Comparison of ENCODE assay signal across 9 cellular contexts in the genomic region with DNA sequence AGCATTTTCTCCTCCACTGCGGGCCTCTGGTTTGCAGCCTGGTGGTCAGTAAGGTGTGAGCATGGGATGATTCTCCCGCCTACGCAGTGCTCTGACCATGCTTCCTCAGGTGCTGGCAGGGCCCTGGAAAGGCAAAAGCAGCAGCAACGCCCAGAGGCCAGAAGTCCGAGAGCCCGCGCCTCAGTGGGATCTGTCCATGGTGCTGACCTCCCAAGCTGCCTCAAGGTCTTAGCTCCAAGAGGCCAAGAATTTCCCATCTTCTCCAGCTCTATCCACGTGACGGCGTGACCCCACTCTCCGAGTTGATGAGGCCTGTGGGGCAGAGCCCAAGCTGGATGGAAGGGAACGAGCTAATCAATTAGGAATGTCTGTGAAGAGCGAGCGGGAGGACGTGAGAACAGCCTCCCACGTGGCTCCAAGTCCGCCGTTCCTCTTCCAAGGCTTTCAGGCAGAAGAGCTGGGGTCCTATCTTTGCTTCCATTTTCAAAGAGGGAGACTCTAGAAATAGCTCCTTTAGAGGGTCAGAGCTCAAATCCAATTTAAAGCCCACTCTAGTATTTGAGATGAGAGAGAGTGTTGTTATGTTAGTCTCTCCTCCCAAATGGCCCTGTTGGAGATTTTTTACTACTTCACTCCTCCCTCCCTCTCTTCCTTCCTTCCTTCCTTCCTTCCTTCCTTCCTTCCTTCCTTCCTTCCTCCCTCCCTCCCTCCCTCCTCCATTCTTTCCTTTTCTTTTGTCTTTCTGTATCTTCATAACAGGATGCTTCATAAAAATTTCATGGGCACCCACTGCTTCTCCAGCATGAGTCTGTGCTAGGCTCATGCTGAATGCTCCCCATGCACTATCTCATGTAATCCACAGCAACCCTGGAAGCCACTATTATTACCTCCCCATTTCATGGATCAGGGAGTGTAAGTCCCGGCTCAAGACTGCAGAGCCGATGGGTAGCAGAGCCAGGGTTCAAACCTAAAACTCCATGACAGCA.
DNase-seq lines count a peak whose midpoint lies in the region; ATAC-seq, FAIRE-seq and TF ChIP-seq lines count a peak whose summit lies in the region.
"Had no signal": no experiment of that assay in that cellular context is flagged by ENCODE, and none has a peak within 500 bp of the region (broad histone marks: within the 10 kb centered on the region; RNA-seq: fewer than 3 reads in every experiment).

No MANE protein-coding gene starts in this region.

- CTCF ChIA-PET in H1 (lab: Charles Lee; ENCODE audit: partially characterized antibody): interaction anchor here (0.7 to 1.7 kb wide), 11 partner anchors 10 to 259 kb away, joined by 3 to 7 read pairs (median 4); a partner anchor contains a TSS

- DNase-seq in GM10266 (ENCODE audit: extremely low spot score) (peak; percentile 53), M059J (ENCODE audit: low read depth) (peak; percentile 44), H1 (ENCODE audit: low read depth in 1 of 2, low spot score in 2 of 2) (peak; percentile 61 to 89), neural progenitor cell (ENCODE audit: low spot score) (peak; percentile 92), SHP77 treated with DMSO at 0.1 percent for 48 hours (lab: John Stamatoyannopoulos, UW) (no peak)

- H4K5ac ChIP-seq in H1 (ENCODE audit: insufficient read length, low read depth, low read length): no peak overlapping the region

- H2BK5ac ChIP-seq in H1 (ENCODE audit: low read depth, low read length): no peak overlapping the region

- H3K23me2 ChIP-seq in H1 (ENCODE audit: low read depth, low read length): no peaks in the 10 kb centered on the region

- H3K27me3 ChIP-seq in H1 (replicated peaks in 1 of 4; ENCODE audit: control insufficient read depth in 3 of 4, extremely low read depth in 1 of 4, insufficient read depth in 3 of 4, low read length in 3 of 4) (no peaks in the 10 kb centered on the region; a peak in 2 of 7 replicates), neural progenitor cell (peaks cover 32% of the 10 kb centered on the region)

- no peak for TF ChIP-seq POLR2A in H1 (IDR thresholded peaks at IDR 0.05; ENCODE audit: control extremely low read depth in 1 of 2, low read depth in 2 of 2, low read length in 2 of 2)

- H3K27ac Mint-ChIP-seq in neural progenitor cell: no peak overlapping the region
- H3K27ac Mint-ChIP-seq: dendritic cell treated with granulocyte-macrophage colony-stimulating factor and Interleukin-4, amounts not matched to agents 40 ng/mL and 50 ng/mL, for 4 days had no signal

- no peak overlapping the region for H2AFZ ChIP-seq in H1 (ENCODE audit: low read length)
- no peak overlapping the region for H2AFZ ChIP-seq in neural progenitor cell (replicated peaks)

- H3K4ac ChIP-seq in H1 (replicated peaks; ENCODE audit: insufficient read length, low read depth, low read length): no peak overlapping the region

- H2BK15ac ChIP-seq in H1 (ENCODE audit: low read length): no peak overlapping the region

- H3K4me1 Mint-ChIP-seq in neural progenitor cell: peaks cover 6% of the 10 kb centered on the region

- 42% methylated on average over 20 of the region's 20 CpGs; no CpG with 5 or more reads in 1 of the 2 experiments for WGBS in H1 (ENCODE audit: extremely low coverage in 1 of 2, insufficient coverage in 1 of 2, insufficient read length in 1 of 2, insufficient replicate concordance in 2 of 2, low coverage in 1 of 2, low lambda C conversion rate in 2 of 2, missing lambda C conversion rate in 1 of 2), 2 experiments

- H4K8ac ChIP-seq in H1 (ENCODE audit: extremely low read depth, insufficient read depth, low read length): no peak overlapping the region

- peaks cover 0 to 12% (median 7%) of the 10 kb centered on the region in 4 experiments; a peak in 5 of 7 replicates for H3K4me1 ChIP-seq in H1 (replicated peaks in 1 of 4; ENCODE audit: control insufficient read depth in 3 of 4, insufficient read depth in 4 of 4, low read length in 3 of 4)
- peaks cover 7% of the 10 kb centered on the region for H3K4me1 ChIP-seq in neural progenitor cell

- H3K4me2 ChIP-seq in H1 (ENCODE audit: insufficient read depth in 1 of 2, low read depth in 2 of 2, low read length in 2 of 2) (no peak overlapping the region), neural progenitor cell (no peak overlapping the region)

- TF ChIP-seq CTCF in GM10266 (IDR thresholded peaks at IDR 0.05; ENCODE audit: control insufficient read depth, insufficient read depth, low read depth, missing control alignments): no peak
- no peak for TF ChIP-seq CTCF in H1 (IDR thresholded peaks at IDR 0.05; ENCODE audit: control extremely low read depth in 1 of 3, insufficient read depth in 1 of 3, low read depth in 1 of 3, low read length in 3 of 3)
- TF ChIP-seq CTCF in neural progenitor cell (IDR thresholded peaks at IDR 0.05): no peak

- TF ChIP-seq EP300 in H1 (IDR thresholded peaks at IDR 0.05; ENCODE audit: borderline replicate concordance in 1 of 2, low read depth in 2 of 2, low read length in 2 of 2): no peak

- POLR2A ChIA-PET in H1 (lab: Charles Lee; ENCODE audit: partially characterized antibody): no interaction called here

- H3K36me3 ChIP-seq in H1 (ENCODE audit: control insufficient read depth in 2 of 4, insufficient read depth in 4 of 4, low read length in 3 of 4): no peaks in the 10 kb centered on the region
- no peaks in the 10 kb centered on the region for H3K36me3 ChIP-seq in neural progenitor cell

- no peak overlapping the region for H2BK120ac ChIP-seq in H1 (replicated peaks; ENCODE audit: low read depth, low read length)

- no peaks in the 10 kb centered on the region for H3F3A ChIP-seq in neural progenitor cell (ENCODE audit: low read depth)

- H3K9ac ChIP-seq in H1 (replicated peaks in 1 of 4; ENCODE audit: extremely low read depth in 1 of 4, low read depth in 3 of 4, low read length in 3 of 4) (no peak overlapping the region), neural progenitor cell (no peak overlapping the region)

- H2BK12ac ChIP-seq in H1 (ENCODE audit: low read depth, low read length): no peak overlapping the region

- H3K4me3 Mint-ChIP-seq in neural progenitor cell: no peak overlapping the region
- H3K4me3 Mint-ChIP-seq: dendritic cell treated with granulocyte-macrophage colony-stimulating factor and Interleukin-4, amounts not matched to agents 40 ng/mL and 50 ng/mL, for 4 days had no signal

- no peak overlapping the region for H2BK20ac ChIP-seq in H1 (ENCODE audit: low read length)

- peaks cover 2% of the 10 kb centered on the region for H3K9me3 Mint-ChIP-seq in neural progenitor cell
- H3K9me3 Mint-ChIP-seq: dendritic cell treated with granulocyte-macrophage colony-stimulating factor and Interleukin-4, amounts not matched to agents 40 ng/mL and 50 ng/mL, for 4 days had no signal

- H3K36me3 Mint-ChIP-seq in neural progenitor cell: no peaks in the 10 kb centered on the region

- no peak overlapping the region for H4K91ac ChIP-seq in H1 (replicated peaks; ENCODE audit: insufficient read length, low read length)

- no peak overlapping the region for H3K23ac ChIP-seq in H1 (ENCODE audit: insufficient read length)

- H3K4me3 ChIP-seq in H1 (ENCODE audit: extremely low read depth in 1 of 4, insufficient read depth in 2 of 4, low read depth in 3 of 4, low read length in 4 of 4): no peak overlapping the region
- H3K4me3 ChIP-seq in neural progenitor cell: no peak overlapping the region

- H3K9me3 ChIP-seq in H1 (ENCODE audit: insufficient read depth in 2 of 2, low read depth in 1 of 2, low read length in 1 of 2) (no peaks in the 10 kb centered on the region), neural progenitor cell (ENCODE audit: low read depth) (no peaks in the 10 kb centered on the region)

- H3K79me1 ChIP-seq in H1 (ENCODE audit: low read depth, low read length): peaks cover 2% of the 10 kb centered on the region; the same call in 1 of the 2 replicates

- peak; percentile 58 for FAIRE-seq in H1 (lab: Jason Lieb, UNC)

- no peak overlapping the region for H2AK5ac ChIP-seq in H1 (ENCODE audit: low read depth, low read length)

- H3K14ac ChIP-seq in H1 (ENCODE audit: insufficient read length): no peak overlapping the region

- no peak for ATAC-seq in GM18502 (IDR thresholded peaks at IDR 0.05; ENCODE audit: poor library complexity, unreplicated experiment)
- ATAC-seq in GM18867 (IDR thresholded peaks at IDR 0.05; ENCODE audit: unreplicated experiment): no peak
- no peak for ATAC-seq in GM21737 (IDR thresholded peaks at IDR 0.05; ENCODE audit: unreplicated experiment)

- H3K56ac ChIP-seq in H1 (replicated peaks; ENCODE audit: insufficient read length, low read depth, low read length): no peak overlapping the region

- peak; percentile 17 to 44; a peak in 3 of 4 replicates for TF ChIP-seq RAD21 in H1 (IDR thresholded peaks at IDR 0.05 in 1 of 2, conservative IDR thresholded peaks at IDR 0.05 in 1 of 2; ENCODE audit: low read depth in 2 of 2, low read length in 2 of 2)

- H3K79me2 ChIP-seq in H1 (ENCODE audit: control insufficient read depth in 1 of 2, insufficient read depth in 2 of 2, low read length in 2 of 2) (no peaks in the 10 kb centered on the region), neural progenitor cell (ENCODE audit: low read depth) (no peaks in the 10 kb centered on the region)

- H4K20me1 ChIP-seq in H1 (replicated peaks in 1 of 2; ENCODE audit: control insufficient read depth in 1 of 2, insufficient read depth in 2 of 2, low read length in 2 of 2) (no peaks in the 10 kb centered on the region), neural progenitor cell (ENCODE audit: low read depth) (peaks cover 20% of the 10 kb centered on the region)

- H3K27ac ChIP-seq in H1 (ENCODE audit: low read depth, low read length) (no peak overlapping the region), neural progenitor cell (no peak overlapping the region)

- H3K18ac ChIP-seq in H1 (ENCODE audit: extremely low read depth, low read length): no peak overlapping the region

- peaks cover 18% of the 10 kb centered on the region for H3K27me3 Mint-ChIP-seq in neural progenitor cell (ENCODE audit: insufficient read depth, low read depth)

TF ChIP-seq in H1, 55 proteins besides CTCF, POLR2A, EP300 and RAD21 (continues in another document):
- TF ChIP-seq RFX5 (IDR thresholded peaks at IDR 0.05; ENCODE audit: borderline replicate concordance, low read depth, low read length): no peak
- no peak for TF ChIP-seq RNF2 (IDR thresholded peaks at IDR 0.05; ENCODE audit: borderline replicate concordance, low read depth, low read length, missing control alignments, poor library complexity, severe bottlenecking)
- TF ChIP-seq SRF (IDR thresholded peaks at IDR 0.05; ENCODE audit: low read depth, low read length): no peak
- no peak for TF ChIP-seq EZH2 (IDR thresholded peaks at IDR 0.05; ENCODE audit: low read depth, low read length, severe bottlenecking)
- no peak for TF ChIP-seq TAF1 (IDR thresholded peaks at IDR 0.05; ENCODE audit: low read depth, low read length)
- TF ChIP-seq POU5F1 (IDR thresholded peaks at IDR 0.05; ENCODE audit: low read depth, low read length): no peak
- TF ChIP-seq CBX8 (IDR thresholded peaks at IDR 0.05; ENCODE audit: borderline replicate concordance, low read depth, low read length): no peak
- TF ChIP-seq CBX5 (IDR thresholded peaks at IDR 0.05; ENCODE audit: low read depth, low read length): no peak
- no peak for TF ChIP-seq POLR2AphosphoS5 (IDR thresholded peaks at IDR 0.05; ENCODE audit: low read depth, low read length)
- no peak for TF ChIP-seq SP4 (IDR thresholded peaks at IDR 0.05; ENCODE audit: low read length)
- TF ChIP-seq KDM1A (IDR thresholded peaks at IDR 0.05; ENCODE audit: borderline replicate concordance, low read length): peak; percentile 71; the same call in 1 of the 2 replicates
